ENCODE assay signal across 13 cellular contexts in genomic region chrX:288561-288991, GRCh38.
"Had no signal": no experiment of that assay in that cellular context is flagged by ENCODE, and none has a peak within 500 bp of the region (broad histone marks: within the 10 kb centered on the region; RNA-seq: fewer than 3 reads in every experiment).

No MANE protein-coding gene starts in this region.

- H3K9me3 ChIP-seq: neutrophil had no signal

- H3K4me3 ChIP-seq: lung had no signal

- ATAC-seq: activated CD4-positive, CD25-positive, alpha-beta regulatory T cell treated with anti-CD3 and anti-CD28 coated beads, Interleukin-2, amount 50 U/mL, for 24 hours; activated CD8-positive, alpha-beta T cell treated with anti-CD3 and anti-CD28 coated beads, Interleukin-2, amount 10 ng/mL, durations not matched to agents 7 days and 5 days; activated naive CD8-positive, alpha-beta T cell treated with anti-CD3 and anti-CD28 coated beads, Interleukin-2, amount 50 U/mL, for 24 hours; stimulated activated naive CD8-positive, alpha-beta T cell treated with anti-CD3 and anti-CD28 coated beads, Interleukin-15, Interleukin-2, amounts not matched to agents 100 U/mL and 50 U/mL, for 24 hours had no signal

- H3K27me3 ChIP-seq: neutrophil had no signal

- H3K27me3 Mint-ChIP-seq: activated naive CD8-positive, alpha-beta T cell treated with anti-CD3 and anti-CD28 coated beads, Interleukin-2, amount 50 U/mL, for 24 hours; naive B cell; progenitor cell of endocrine pancreas had no signal

- H3K4me3 Mint-ChIP-seq: activated CD8-positive, alpha-beta T cell treated with anti-CD3 and anti-CD28 coated beads, Interleukin-2, amount 10 ng/mL, durations not matched to agents 7 days and 5 days; activated naive CD8-positive, alpha-beta T cell treated with anti-CD3 and anti-CD28 coated beads, Interleukin-2, amount 50 U/mL, for 24 hours; naive B cell; T-helper 2 cell treated with Interferon-gamma antibody and Interleukin-4, amounts not matched to agents 5 μg/mL and 100 μg/mL, for 36 hours had no signal

- DNase-seq: activated CD8-positive, alpha-beta T cell treated with anti-CD3 and anti-CD28 coated beads, Interleukin-2, amount 10 ng/mL, durations not matched to agents 7 days and 5 days; activated naive CD4-positive, alpha-beta T cell treated with Interleukin-2 at 50 U/mL for 16 hours; activated naive CD8-positive, alpha-beta T cell treated with anti-CD3 and anti-CD28 coated beads, Interleukin-2, amount 50 U/mL, for 24 hours; foreskin melanocyte; midbrain; naive B cell; stimulated activated CD4-positive, alpha-beta T cell treated with anti-CD3 and anti-CD28 coated beads, Interleukin-2, amount 100 ng/mL, for 48 hours; stimulated activated naive CD8-positive, alpha-beta T cell treated with anti-CD3 and anti-CD28 coated beads, Interleukin-15, Interleukin-2, amounts not matched to agents 100 U/mL and 50 U/mL, for 24 hours had no signal

- H3K27ac Mint-ChIP-seq: activated CD8-positive, alpha-beta T cell treated with anti-CD3 and anti-CD28 coated beads, Interleukin-2, amount 10 ng/mL, durations not matched to agents 7 days and 5 days; activated naive CD8-positive, alpha-beta T cell treated with anti-CD3 and anti-CD28 coated beads, Interleukin-2, amount 50 U/mL, for 24 hours; progenitor cell of endocrine pancreas; T-helper 2 cell treated with Interferon-gamma antibody and Interleukin-4, amounts not matched to agents 5 μg/mL and 100 μg/mL, for 36 hours had no signal

- H3K27ac ChIP-seq: neutrophil had no signal

- H3K9me3 Mint-ChIP-seq: activated naive CD8-positive, alpha-beta T cell treated with anti-CD3 and anti-CD28 coated beads, Interleukin-2, amount 50 U/mL, for 24 hours; T-helper 2 cell treated with Interferon-gamma antibody and Interleukin-4, amounts not matched to agents 5 μg/mL and 100 μg/mL, for 36 hours had no signal
